In the genomic region with DNA sequence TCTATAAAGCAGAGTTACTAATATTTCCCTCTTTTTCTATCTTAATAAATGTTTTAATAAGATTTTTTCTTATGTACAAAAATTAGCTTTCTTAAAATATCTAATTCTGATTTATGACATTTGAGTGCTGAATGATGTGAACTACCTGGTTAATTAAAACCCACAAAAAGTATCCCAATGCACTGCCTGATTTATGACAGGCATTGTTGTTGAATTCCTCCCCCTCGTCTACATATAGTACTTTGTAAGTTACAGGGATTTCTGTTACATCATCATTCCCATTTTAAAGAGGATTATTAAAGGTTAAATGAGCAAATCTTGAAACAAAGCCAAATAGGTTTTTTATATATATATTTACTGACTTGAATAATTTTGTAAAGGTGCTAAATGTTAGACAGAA, we compare ENCODE assay signal across 22 cellular contexts.
DNase-seq lines count a peak whose midpoint lies in the region; ATAC-seq and TF ChIP-seq lines count a peak whose summit lies in the region.
"Had no signal": no experiment of that assay in that cellular context is flagged by ENCODE, and none has a peak within 500 bp of the region (broad histone marks: within the 10 kb centered on the region; RNA-seq: fewer than 3 reads in every experiment).

No MANE protein-coding gene starts in this region.

- H3K27ac ChIP-seq in HEK293 (ENCODE audit: extremely low read depth, low read depth, low read length) (no peak overlapping the region), VCaP (peak overlapping the region; percentile 78)
- H3K27ac ChIP-seq: 22Rv1, BLaER1, C4-2B, GM23248 had no signal

- H3K9me3 ChIP-seq in HEK293 (ENCODE audit: control insufficient read depth, insufficient read depth, low read depth, low read length) = no peaks in the 10 kb centered on the region
- H3K9me3 ChIP-seq: BLaER1 had no signal

- CTCF ChIA-PET in activated CD4-positive, alpha-beta T cell treated with anti-CD3 and anti-CD28 coated beads for 36 hours (lab: Charles Lee) = interaction anchor here (0.7 to 2.2 kb wide), 4 partner anchors 10 to 45 kb away, joined by 3 to 13 read pairs (median 6); no protein-coding TSS in a partner anchor
- CTCF ChIA-PET in HEK293 (lab: Yijun Ruan, JAX) = no interaction called here

- ATAC-seq in activated CD4-positive, alpha-beta T cell treated with anti-CD3 and anti-CD28 coated beads for 36 hours = no peak
- no peak for ATAC-seq in memory B cell (ENCODE audit: low read depth)
- no peak for ATAC-seq in HG03135 (IDR thresholded peaks at IDR 0.05; ENCODE audit: unreplicated experiment)
- no peak for ATAC-seq in GM18870 (IDR thresholded peaks at IDR 0.05; ENCODE audit: unreplicated experiment)
- ATAC-seq: GM12878, HCT116 had no signal

- peak overlapping the region; percentile 25 for H3K27ac Mint-ChIP-seq in activated CD4-positive, alpha-beta T cell treated with anti-CD3 and anti-CD28 coated beads for 36 hours
- H3K27ac Mint-ChIP-seq in memory B cell = peak overlapping the region; percentile 17
- H3K27ac Mint-ChIP-seq: B cell, H9 had no signal

- H3K36me3 Mint-ChIP-seq in activated CD4-positive, alpha-beta T cell treated with anti-CD3 and anti-CD28 coated beads for 36 hours (ENCODE audit: low read depth) = peaks cover 12% of the 10 kb centered on the region
- H3K36me3 Mint-ChIP-seq in memory B cell = peaks cover 2% of the 10 kb centered on the region

- no peak overlapping the region for H3K4me3 Mint-ChIP-seq in activated CD4-positive, alpha-beta T cell treated with anti-CD3 and anti-CD28 coated beads for 36 hours
- H3K4me3 Mint-ChIP-seq in memory B cell = no peak overlapping the region
- H3K4me3 Mint-ChIP-seq: B cell; CD4-positive, alpha-beta T cell; H9 had no signal

- DNase-seq in activated CD4-positive, alpha-beta T cell treated with anti-CD3 and anti-CD28 coated beads for 36 hours = no peak
- DNase-seq in activated CD4-positive, alpha-beta T cell treated with anti-CD3 and anti-CD28 coated beads, Interleukin-2, amount 50 U/mL, for 1 hour = no peak
- no peak for DNase-seq in memory B cell (ENCODE audit: low spot score in 2 of 2)
- no peak for DNase-seq in HPDE6-E6E7 (ENCODE audit: extremely low spot score)
- DNase-seq: CD4-positive, alpha-beta T cell; CD8-positive, alpha-beta memory T cell; DMS 273 treated with DMSO at 0.1 percent for 48 hours; DMS79; EL; GDM1; GM23248; H9 had no signal

- no peaks in the 10 kb centered on the region for H3K36me3 ChIP-seq in HEK293 (ENCODE audit: control insufficient read depth in 2 of 2, insufficient read depth in 1 of 2, low read length in 2 of 2)

- H3K4me1 Mint-ChIP-seq in activated CD4-positive, alpha-beta T cell treated with anti-CD3 and anti-CD28 coated beads for 36 hours = peaks cover 65% of the 10 kb centered on the region
- peaks cover 45% of the 10 kb centered on the region for H3K4me1 Mint-ChIP-seq in memory B cell

- POLR2A ChIA-PET in activated CD4-positive, alpha-beta T cell treated with anti-CD3 and anti-CD28 coated beads for 36 hours (lab: Charles Lee) = no interaction called here
- POLR2A ChIA-PET in HEK293 (lab: Yijun Ruan, JAX) = no interaction called here

- no peaks in the 10 kb centered on the region for H3K27me3 Mint-ChIP-seq in activated CD4-positive, alpha-beta T cell treated with anti-CD3 and anti-CD28 coated beads for 36 hours
- no peaks in the 10 kb centered on the region for H3K27me3 Mint-ChIP-seq in memory B cell
- H3K27me3 Mint-ChIP-seq: B cell; CD4-positive, alpha-beta T cell had no signal

- H3K9me3 Mint-ChIP-seq in activated CD4-positive, alpha-beta T cell treated with anti-CD3 and anti-CD28 coated beads for 36 hours (ENCODE audit: low read depth) = no peaks in the 10 kb centered on the region
- no peaks in the 10 kb centered on the region for H3K9me3 Mint-ChIP-seq in memory B cell
- H3K9me3 Mint-ChIP-seq: CD4-positive, alpha-beta T cell; CD8-positive, alpha-beta memory T cell; H9 had no signal

- peaks cover 4% of the 10 kb centered on the region; the same call in 1 of the 2 replicates for H3K4me1 ChIP-seq in HEK293 (ENCODE audit: control insufficient read depth, insufficient read depth, low read length)

- no peak for TF ChIP-seq CTCF in HEK293 (tag by site-specific recombination; IDR thresholded peaks at IDR 0.05)
- TF ChIP-seq CTCF in VCaP (conservative IDR thresholded peaks at IDR 0.05) = no peak

- H3K4me3 ChIP-seq in HEK293 (ENCODE audit: low read depth, low read length) = no peak overlapping the region
- H3K4me3 ChIP-seq: BLaER1, GM12878, GM23248 had no signal

- intact Hi-C loops in activated CD4-positive, alpha-beta T cell treated with anti-CD3 and anti-CD28 coated beads for 36 hours (cut with DNase I, micrococcal nuclease) = no loop called here

TF ChIP-seq in HEK293, 187 proteins besides CTCF, POLR2A, EP300 and RAD21:
- TF ChIP-seq ZNF426 (tag by site-specific recombination; IDR thresholded peaks at IDR 0.05) (no peak), BCL11A (tag by site-specific recombination; IDR thresholded peaks at IDR 0.05; ENCODE audit: low read depth) (no peak)
- TF ChIP-seq, protein P1, sequence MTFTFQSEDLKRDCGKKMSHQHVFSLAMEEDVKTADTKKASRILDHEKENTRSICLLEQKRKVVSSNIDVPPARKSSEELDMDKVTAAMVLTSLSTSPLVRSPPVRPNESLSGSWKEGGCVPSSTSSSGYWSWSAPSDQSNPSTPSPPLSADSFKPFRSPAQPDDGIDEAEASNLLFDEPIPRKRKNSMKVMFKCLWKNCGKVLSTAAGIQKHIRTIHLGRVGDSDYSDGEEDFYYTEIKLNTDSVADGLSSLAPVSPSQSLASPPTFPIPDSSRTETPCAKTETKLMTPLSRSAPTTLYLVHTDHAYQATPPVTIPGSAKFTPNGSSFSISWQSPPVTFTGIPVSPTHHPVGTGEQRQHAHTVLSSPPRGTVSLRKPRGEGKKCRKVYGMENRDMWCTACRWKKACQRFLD (tag by site-specific recombination; IDR thresholded peaks at IDR 0.05) = no peak
- TF ChIP-seq, protein P2, sequence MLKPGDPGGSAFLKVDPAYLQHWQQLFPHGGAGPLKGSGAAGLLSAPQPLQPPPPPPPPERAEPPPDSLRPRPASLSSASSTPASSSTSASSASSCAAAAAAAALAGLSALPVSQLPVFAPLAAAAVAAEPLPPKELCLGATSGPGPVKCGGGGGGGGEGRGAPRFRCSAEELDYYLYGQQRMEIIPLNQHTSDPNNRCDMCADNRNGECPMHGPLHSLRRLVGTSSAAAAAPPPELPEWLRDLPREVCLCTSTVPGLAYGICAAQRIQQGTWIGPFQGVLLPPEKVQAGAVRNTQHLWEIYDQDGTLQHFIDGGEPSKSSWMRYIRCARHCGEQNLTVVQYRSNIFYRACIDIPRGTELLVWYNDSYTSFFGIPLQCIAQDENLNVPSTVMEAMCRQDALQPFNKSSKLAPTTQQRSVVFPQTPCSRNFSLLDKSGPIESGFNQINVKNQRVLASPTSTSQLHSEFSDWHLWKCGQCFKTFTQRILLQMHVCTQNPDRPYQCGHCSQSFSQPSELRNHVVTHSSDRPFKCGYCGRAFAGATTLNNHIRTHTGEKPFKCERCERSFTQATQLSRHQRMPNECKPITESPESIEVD (tag by site-specific recombination; IDR thresholded peaks at IDR 0.05) = peak; percentile 56; the same call in 1 of the 2 replicates
